22 cellular contexts compared by ENCODE assay signal in the genomic region with DNA sequence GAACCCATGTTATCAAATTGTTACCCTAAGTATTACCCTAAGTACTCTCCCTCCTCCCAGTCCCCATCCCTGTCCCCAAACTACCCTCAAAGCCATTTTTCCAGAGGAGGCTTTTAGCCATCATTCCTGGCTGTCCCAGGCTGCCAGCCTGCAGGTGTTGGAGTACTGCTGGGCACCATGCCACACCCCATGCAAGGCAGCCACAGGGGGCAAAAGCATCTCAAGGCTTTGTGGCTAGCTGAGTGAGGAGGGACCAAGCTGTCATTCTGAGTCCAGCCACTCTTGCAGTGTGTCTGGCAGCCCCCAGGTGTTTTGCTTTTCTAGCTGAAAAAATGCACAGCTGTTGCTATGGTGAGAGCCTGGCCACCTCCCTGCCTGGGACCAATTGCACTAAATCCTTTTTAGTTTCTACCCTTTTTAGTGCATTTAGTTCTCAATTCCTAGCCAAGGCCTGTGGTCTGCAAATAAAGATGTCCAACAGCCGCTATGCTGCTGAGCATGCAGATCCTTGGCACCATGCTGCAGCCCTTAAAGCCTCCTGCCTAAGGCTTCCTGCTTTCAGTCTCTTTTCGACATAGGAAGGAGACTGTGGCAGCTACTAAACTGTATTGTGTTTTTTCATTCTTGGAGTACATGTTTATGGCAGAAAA.
DNase-seq lines count a peak whose midpoint lies in the region; ATAC-seq and TF ChIP-seq lines count a peak whose summit lies in the region.
"Had no signal": no experiment of that assay in that cellular context is flagged by ENCODE, and none has a peak within 500 bp of the region (broad histone marks: within the 10 kb centered on the region; RNA-seq: fewer than 3 reads in every experiment).

No MANE protein-coding gene starts in this region.

- peaks cover 3% of the 10 kb centered on the region in 2 donors for H3K36me3 ChIP-seq in stomach smooth muscle (ENCODE audit: control insufficient read depth in 2 of 2, insufficient read depth in 2 of 2, low read length in 2 of 2)

- no peaks in the 10 kb centered on the region for H3K9me3 ChIP-seq in stomach smooth muscle (ENCODE audit: control insufficient read depth in 2 of 2, low read length in 2 of 2)
- H3K9me3 ChIP-seq: BLaER1, SK-N-SH, suprapubic skin, vagina had no signal

- H3K27me3 Mint-ChIP-seq in activated naive CD4-positive, alpha-beta T cell treated with anti-CD3 and anti-CD28 coated beads, Interleukin-2, amount 10 ng/mL, durations not matched to agents 7 days and 5 days = no peaks in the 10 kb centered on the region
- H3K27me3 Mint-ChIP-seq: activated CD4-positive, alpha-beta memory T cell treated with anti-CD3 and anti-CD28 coated beads, Interleukin-2, amount 10 ng/mL, durations not matched to agents 7 days and 5 days; IgD-negative memory B cell had no signal

- H3K9me3 Mint-ChIP-seq in activated naive CD4-positive, alpha-beta T cell treated with anti-CD3 and anti-CD28 coated beads, Interleukin-2, amount 10 ng/mL, durations not matched to agents 7 days and 5 days = no peaks in the 10 kb centered on the region
- H3K9me3 Mint-ChIP-seq: activated CD4-positive, alpha-beta memory T cell treated with anti-CD3 and anti-CD28 coated beads, Interleukin-2, amount 10 ng/mL, durations not matched to agents 7 days and 5 days; activated naive CD4-positive, alpha-beta T cell treated with anti-CD3 and anti-CD28 coated beads for 36 hours had no signal

- peaks cover 16% of the 10 kb centered on the region for H3K36me3 Mint-ChIP-seq in activated naive CD4-positive, alpha-beta T cell treated with anti-CD3 and anti-CD28 coated beads, Interleukin-2, amount 10 ng/mL, durations not matched to agents 7 days and 5 days

- H3K27me3 ChIP-seq in stomach smooth muscle (ENCODE audit: control insufficient read depth in 1 of 2, insufficient read depth in 2 of 2, low read length in 2 of 2) = no peaks in the 10 kb centered on the region
- H3K27me3 ChIP-seq: BLaER1, suprapubic skin, vagina had no signal

- H3K9ac ChIP-seq in stomach smooth muscle (ENCODE audit: low read length in 2 of 2) = peak overlapping the region in 1 of 2 donors; percentile 29
- H3K9ac ChIP-seq: BLaER1, SK-N-SH had no signal

- DNase-seq in NCI-H2081 (lab: John Stamatoyannopoulos, UW) (peak; percentile 48 to 82), NCI-H2081 treated with DMSO at 0.1 percent for 48 hours (lab: John Stamatoyannopoulos, UW) (no peak), NCI-H2171 (lab: John Stamatoyannopoulos, UW) (peak; percentile 20), astrocyte of the spinal cord (ENCODE audit: low read depth, low spot score) (peak; percentile 1), HuH-7 (ENCODE audit: low spot score) (no peak)
- no peak for DNase-seq in activated naive CD4-positive, alpha-beta T cell treated with anti-CD3 and anti-CD28 coated beads, Interleukin-2, amount 10 ng/mL, durations not matched to agents 7 days and 5 days
- DNase-seq: activated CD4-positive, alpha-beta memory T cell treated with anti-CD3 and anti-CD28 coated beads, Interleukin-2, amount 10 ng/mL, durations not matched to agents 7 days and 5 days; activated naive CD4-positive, alpha-beta T cell treated with anti-CD3 and anti-CD28 coated beads for 36 hours; activated T-cell treated with anti-CD3 and anti-CD28 coated beads, Interleukin-2, amount 50 U/mL, for 1 hour; effector CD4-positive, alpha-beta T cell; erythroblast; foreskin melanocyte; right cardiac atrium; SK-N-SH had no signal

- H3K27ac Mint-ChIP-seq in activated naive CD4-positive, alpha-beta T cell treated with anti-CD3 and anti-CD28 coated beads, Interleukin-2, amount 10 ng/mL, durations not matched to agents 7 days and 5 days = no peak overlapping the region
- H3K27ac Mint-ChIP-seq: activated CD4-positive, alpha-beta memory T cell treated with anti-CD3 and anti-CD28 coated beads, Interleukin-2, amount 10 ng/mL, durations not matched to agents 7 days and 5 days; activated naive CD4-positive, alpha-beta T cell treated with anti-CD3 and anti-CD28 coated beads for 36 hours had no signal

- no peak for TF ChIP-seq CTCF in astrocyte of the spinal cord (IDR thresholded peaks at IDR 0.05; ENCODE audit: low read depth, low read length)

- H3K4me1 Mint-ChIP-seq in activated naive CD4-positive, alpha-beta T cell treated with anti-CD3 and anti-CD28 coated beads, Interleukin-2, amount 10 ng/mL, durations not matched to agents 7 days and 5 days = no peaks in the 10 kb centered on the region
- H3K4me1 Mint-ChIP-seq: activated CD4-positive, alpha-beta memory T cell treated with anti-CD3 and anti-CD28 coated beads, Interleukin-2, amount 10 ng/mL, durations not matched to agents 7 days and 5 days had no signal

- CTCF ChIA-PET in activated naive CD4-positive, alpha-beta T cell treated with anti-CD3 and anti-CD28 coated beads, Interleukin-2, amount 10 ng/mL, durations not matched to agents 7 days and 5 days (lab: Charles Lee) = no interaction called here

- in situ Hi-C loops in astrocyte of the spinal cord (cut with HindIII; ENCODE audit: low sequenced_read_pairs) = no loop called here

- H3K27ac ChIP-seq in stomach smooth muscle (ENCODE audit: low read length) = peak overlapping the region; percentile 18
- H3K27ac ChIP-seq: BLaER1, HL-60, suprapubic skin, vagina had no signal

- no peak for ATAC-seq in HG03135 (IDR thresholded peaks at IDR 0.05; ENCODE audit: unreplicated experiment)
- ATAC-seq: right cardiac atrium had no signal

- no peak overlapping the region for H3K4me3 ChIP-seq in astrocyte of the spinal cord (ENCODE audit: low read depth, low read length)
- H3K4me3 ChIP-seq in stomach smooth muscle (ENCODE audit: low read length in 2 of 2) = no peak overlapping the region
- H3K4me3 ChIP-seq: BLaER1, lung, suprapubic skin, vagina had no signal

- no peak overlapping the region for H3K4me3 Mint-ChIP-seq in activated naive CD4-positive, alpha-beta T cell treated with anti-CD3 and anti-CD28 coated beads, Interleukin-2, amount 10 ng/mL, durations not matched to agents 7 days and 5 days
- H3K4me3 Mint-ChIP-seq: activated CD4-positive, alpha-beta memory T cell treated with anti-CD3 and anti-CD28 coated beads, Interleukin-2, amount 10 ng/mL, durations not matched to agents 7 days and 5 days; activated naive CD4-positive, alpha-beta T cell treated with anti-CD3 and anti-CD28 coated beads for 36 hours; IgD-negative memory B cell had no signal

- H3K4me1 ChIP-seq in stomach smooth muscle (ENCODE audit: control insufficient read depth, insufficient read depth, low read length) = peaks cover 46% of the 10 kb centered on the region
- H3K4me1 ChIP-seq: BLaER1, suprapubic skin, vagina had no signal

Comparison
In these comparisons a context has a peak if more than half of its experiments do, and no peak if none do; other contexts are left out.
1. DNase-seq: peak in NCI-H2081 (2 of 2), NCI-H2171 (single experiment) and astrocyte of the spinal cord (single experiment); none in NCI-H2081 treated with DMSO at 0.1 percent for 48 hours (single experiment), activated naive CD4-positive, alpha-beta T cell treated with anti-CD3 and anti-CD28 coated beads, Interleukin-2, amount 10 ng/mL, durations not matched to agents 7 days and 5 days (single experiment) and HuH-7 (single experiment).